In the genomic region with DNA sequence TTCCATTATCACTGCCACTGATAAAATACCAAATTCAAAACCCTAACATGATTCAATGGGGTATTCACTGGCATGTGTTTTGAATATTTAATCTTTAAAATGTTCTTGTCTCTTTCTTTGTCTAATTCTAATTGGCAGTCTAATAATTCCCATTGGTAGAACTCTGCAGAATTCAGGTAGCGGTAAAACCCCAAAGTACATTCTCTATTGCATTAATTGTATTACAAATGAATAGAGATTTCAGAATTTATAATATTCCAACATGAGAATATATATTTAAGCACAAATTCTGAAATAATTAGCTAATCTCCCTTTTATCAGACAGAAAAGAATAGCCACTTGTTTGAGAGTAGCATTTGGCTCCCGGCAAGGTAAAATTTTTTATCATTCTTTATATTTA, we compare ENCODE assay signal across 12 cellular contexts. TPM values are rescaled to one million over a fixed set of nuclear protein-coding genes. Genes with fewer than 3 reads are reported as not detected.
"Had no signal": no experiment of that assay in that cellular context is flagged by ENCODE, and none has a peak within 500 bp of the region (broad histone marks: within the 10 kb centered on the region; RNA-seq: fewer than 3 reads in every experiment).

A gene with protein sequence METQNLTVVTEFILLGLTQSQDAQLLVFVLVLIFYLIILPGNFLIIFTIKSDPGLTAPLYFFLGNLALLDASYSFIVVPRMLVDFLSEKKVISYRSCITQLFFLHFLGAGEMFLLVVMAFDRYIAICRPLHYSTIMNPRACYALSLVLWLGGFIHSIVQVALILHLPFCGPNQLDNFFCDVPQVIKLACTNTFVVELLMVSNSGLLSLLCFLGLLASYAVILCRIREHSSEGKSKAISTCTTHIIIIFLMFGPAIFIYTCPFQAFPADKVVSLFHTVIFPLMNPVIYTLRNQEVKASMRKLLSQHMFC (plus strand): TSS at position 301 of the 400 bp plus-strand sequence. CDS start 4,916 bp downstream, outside the sequence.

- H3K9me3 ChIP-seq: HAP-1 had no signal

- H3K27ac ChIP-seq: GM23248 had no signal

- H3K36me3 ChIP-seq: HAP-1 had no signal

- H2AFZ ChIP-seq: GM23248, GM23338 had no signal

- DNase-seq: GM23248, GOT3, H7, H9, HCEC 1CT, HFFc6 had no signal

- H3K9ac ChIP-seq: GM23248 had no signal

- ATAC-seq: GM23338, HCT116 had no signal

- H3K4me3 ChIP-seq: GM23248, GM23338, HAP-1 had no signal

- FAIRE-seq: H1, H54 had no signal

- H3K4me2 ChIP-seq: GM23338 had no signal

- H3K4me1 ChIP-seq: HAP-1 had no signal

RNA-seq across cellular contexts. Expression of the gene that starts here (rescaled TPM):
- total RNA-seq: GM23248, GM23338, H1, H4, H7, H9, HFFc6 had no signal
- polyA plus RNA-seq: GM23248, GM23338, H1 had no signal
